ENCODE assay signal across 29 cellular contexts in the genomic region with DNA sequence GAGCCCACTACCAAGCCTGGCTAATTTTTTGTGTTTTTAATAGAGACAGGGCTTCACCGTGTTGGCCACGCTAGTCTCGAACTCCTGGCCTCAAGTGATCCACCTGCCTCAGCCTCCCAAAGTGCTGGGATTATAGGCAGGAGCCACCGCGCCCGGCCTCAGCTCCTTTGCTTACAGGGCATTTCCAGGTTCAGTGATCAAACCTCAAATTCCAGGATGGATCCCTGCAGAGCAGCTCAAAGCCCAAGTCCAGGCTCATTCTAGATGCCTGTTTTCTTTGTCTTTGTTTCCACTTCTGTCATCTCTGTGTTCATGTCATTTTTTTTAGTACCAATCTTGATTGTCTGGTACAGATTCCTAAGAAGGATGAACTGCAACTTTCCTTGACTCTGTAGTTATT. TPM values are rescaled to one million over a fixed set of nuclear protein-coding genes. Genes with fewer than 3 reads are reported as not detected.
"Had no signal": no experiment of that assay in that cellular context is flagged by ENCODE, and none has a peak within 500 bp of the region (broad histone marks: within the 10 kb centered on the region; RNA-seq: fewer than 3 reads in every experiment).

No MANE protein-coding gene starts in this region.

- H3K4me3 ChIP-seq: coronary artery, esophagus squamous epithelium, heart right ventricle, pancreas, prostate gland, sigmoid colon, vagina had no signal

- H3K27ac Mint-ChIP-seq: activated CD8-positive, alpha-beta memory T cell treated with anti-CD3 and anti-CD28 coated beads, Interleukin-2, amount 10 ng/mL, durations not matched to agents 7 days and 5 days; activated CD8-positive, alpha-beta T cell treated with anti-CD3 and anti-CD28 coated beads, Interleukin-2, amount 10 ng/mL, durations not matched to agents 7 days and 5 days; naive thymus-derived CD4-positive, alpha-beta T cell; stimulated activated memory B cell treated with anti-CD40 and anti-IgM and Interleukin-4, amounts not matched to agents 10 μg/mL and 1 μg/mL and 100 μg/mL, for 72 hours; stimulated activated naive CD8-positive, alpha-beta T cell treated with anti-CD3 and anti-CD28 coated beads, Interleukin-15, amount 100 ng/mL, for 72 hours; type B pancreatic cell had no signal

- H3K27me3 ChIP-seq: brain microvascular endothelial cell, esophagus squamous epithelium, pancreas, sigmoid colon, vagina had no signal

- H3K9me3 Mint-ChIP-seq: naive thymus-derived CD4-positive, alpha-beta T cell; neural crest cell; stimulated activated memory B cell treated with anti-CD40 and anti-IgM and Interleukin-4, amounts not matched to agents 10 μg/mL and 1 μg/mL and 100 μg/mL, for 72 hours; stimulated activated naive CD8-positive, alpha-beta T cell treated with anti-CD3 and anti-CD28 coated beads, Interleukin-15, amount 100 ng/mL, for 72 hours; type B pancreatic cell had no signal

- H3K4me3 Mint-ChIP-seq: activated CD8-positive, alpha-beta memory T cell treated with anti-CD3 and anti-CD28 coated beads, Interleukin-2, amount 10 ng/mL, durations not matched to agents 7 days and 5 days; activated CD8-positive, alpha-beta T cell treated with anti-CD3 and anti-CD28 coated beads, Interleukin-2, amount 10 ng/mL, durations not matched to agents 7 days and 5 days; naive thymus-derived CD4-positive, alpha-beta T cell; neural crest cell; stimulated activated memory B cell treated with anti-CD40 and anti-IgM and Interleukin-4, amounts not matched to agents 10 μg/mL and 1 μg/mL and 100 μg/mL, for 72 hours; stimulated activated naive CD8-positive, alpha-beta T cell treated with anti-CD3 and anti-CD28 coated beads, Interleukin-15, amount 100 ng/mL, for 72 hours; type B pancreatic cell had no signal

- H3K27ac ChIP-seq: brain microvascular endothelial cell, coronary artery, epithelial cell of prostate, esophagus squamous epithelium, heart right ventricle, pancreas, prostate gland, sigmoid colon, vagina had no signal

- H3K9me3 ChIP-seq: esophagus squamous epithelium, heart right ventricle, pancreas, prostate gland, sigmoid colon, vagina had no signal

- ATAC-seq: activated CD8-positive, alpha-beta memory T cell treated with anti-CD3 and anti-CD28 coated beads, Interleukin-2, amount 10 ng/mL, durations not matched to agents 7 days and 5 days; activated CD8-positive, alpha-beta T cell treated with anti-CD3 and anti-CD28 coated beads, Interleukin-2, amount 10 ng/mL, durations not matched to agents 7 days and 5 days; heart right ventricle; naive thymus-derived CD4-positive, alpha-beta T cell; pancreas; stimulated activated memory B cell treated with anti-CD40 and anti-IgM and Interleukin-4, amounts not matched to agents 10 μg/mL and 1 μg/mL and 100 μg/mL, for 72 hours; stimulated activated naive CD8-positive, alpha-beta T cell treated with anti-CD3 and anti-CD28 coated beads, Interleukin-15, amount 100 ng/mL, for 72 hours had no signal

- H3K4me1 Mint-ChIP-seq: neural crest cell; stimulated activated memory B cell treated with anti-CD40 and anti-IgM and Interleukin-4, amounts not matched to agents 10 μg/mL and 1 μg/mL and 100 μg/mL, for 72 hours had no signal

- FAIRE-seq: astrocyte, pancreas, small intestine had no signal

- H3K36me3 Mint-ChIP-seq: stimulated activated memory B cell treated with anti-CD40 and anti-IgM and Interleukin-4, amounts not matched to agents 10 μg/mL and 1 μg/mL and 100 μg/mL, for 72 hours; type B pancreatic cell had no signal

- H3K27me3 Mint-ChIP-seq: activated CD8-positive, alpha-beta memory T cell treated with anti-CD3 and anti-CD28 coated beads, Interleukin-2, amount 10 ng/mL, durations not matched to agents 7 days and 5 days; stimulated activated memory B cell treated with anti-CD40 and anti-IgM and Interleukin-4, amounts not matched to agents 10 μg/mL and 1 μg/mL and 100 μg/mL, for 72 hours; stimulated activated naive CD8-positive, alpha-beta T cell treated with anti-CD3 and anti-CD28 coated beads, Interleukin-15, amount 100 ng/mL, for 72 hours had no signal

- H3K4me1 ChIP-seq: esophagus squamous epithelium, heart right ventricle, pancreas, prostate gland, vagina had no signal

- H3K36me3 ChIP-seq: brain microvascular endothelial cell, esophagus squamous epithelium, heart right ventricle, pancreas, prostate gland, sigmoid colon, vagina had no signal

- DNase-seq: activated CD4-positive, alpha-beta T cell treated with anti-CD3 and anti-CD28 coated beads for 1 hour; activated CD8-positive, alpha-beta memory T cell treated with anti-CD3 and anti-CD28 coated beads, Interleukin-2, amount 10 ng/mL, durations not matched to agents 7 days and 5 days; activated CD8-positive, alpha-beta T cell treated with anti-CD3 and anti-CD28 coated beads, Interleukin-2, amount 10 ng/mL, durations not matched to agents 7 days and 5 days; activated gamma-delta T cell treated with Interleukin-2 at 50 U/mL for 16 hours; activated naive CD4-positive, alpha-beta T cell treated with anti-CD3 and anti-CD28 coated beads, Interleukin-2, amount 50 U/mL, for 16 hours; amniotic stem cell; brain microvascular endothelial cell; esophagus squamous epithelium; foreskin melanocyte; heart right ventricle; midbrain; naive thymus-derived CD4-positive, alpha-beta T cell; nucleus accumbens; pancreas; retina; sigmoid colon; small intestine; stimulated activated CD4-positive, alpha-beta T cell treated with anti-CD3 and anti-CD28 coated beads, Interleukin-4, amount 100 ng/mL, for 24 hours; stimulated activated naive CD8-positive, alpha-beta T cell treated with anti-CD3 and anti-CD28 coated beads, Interleukin-15, amount 100 ng/mL, for 72 hours; substantia nigra; T-helper 9 cell had no signal

RNA-seq across cellular contexts. Expression of a gene that starts 41.9 kb away (rescaled TPM):
- polyA plus RNA-seq: naive thymus-derived CD4-positive, alpha-beta T cell had no signal
